In genomic region chr12:7042847-7043246, GRCh38 we compare ENCODE assay signal across 8 cellular contexts. TPM values are rescaled to one million over a fixed set of nuclear protein-coding genes. Genes with fewer than 3 reads are reported as not detected.
A peak's percentile ranks its signal among the peaks of the same experiment; 100 is the strongest.
DNase-seq lines count a peak whose midpoint lies in the region; ATAC-seq, FAIRE-seq and TF ChIP-seq lines count a peak whose summit lies in the region.

No MANE protein-coding gene starts in this region.

- H3K79me2 ChIP-seq in ACC112 (ENCODE audit: control insufficient read depth, insufficient read depth, low read length, unreplicated experiment), result no peaks in the 10 kb centered on the region

- peak; percentile 45 for DNase-seq in H54 (ENCODE audit: insufficient read length, low spot score)
- peak; percentile 41 for DNase-seq in RCC 7860 (ENCODE audit: low spot score)
- peak; percentile 64 for DNase-seq in fibroblast of the aortic adventitia (ENCODE audit: low read depth)
- no peak for DNase-seq in gastrocnemius medialis
- DNase-seq in NCI-H524 treated with DMSO at 0.1 percent for 48 hours (lab: John Stamatoyannopoulos, UW), result no peak
- no peak for DNase-seq in NCI-H128 (lab: John Stamatoyannopoulos, UW; ENCODE audit: unreplicated experiment)

- peak; percentile 23 for FAIRE-seq in H54 (lab: Jason Lieb, UNC)
- peak; percentile 21 for FAIRE-seq in RCC 7860 (lab: Jason Lieb, UNC)

- H2AFZ ChIP-seq in ACC112 (ENCODE audit: low read length, unreplicated experiment), result peak overlapping the region; percentile 31

- H3K4me3 ChIP-seq in ACC112 (ENCODE audit: low read depth, low read length), result no peak overlapping the region
- no peak overlapping the region for H3K4me3 ChIP-seq in fibroblast of the aortic adventitia (ENCODE audit: low read depth, low read length)
- H3K4me3 ChIP-seq in gastrocnemius medialis, result no peak overlapping the region

- H3K4me1 ChIP-seq in ACC112 (ENCODE audit: control insufficient read depth, insufficient read depth, low read length, unreplicated experiment) (no peaks in the 10 kb centered on the region), gastrocnemius medialis (no peaks in the 10 kb centered on the region)

- TF ChIP-seq CTCF in fibroblast of the aortic adventitia (IDR thresholded peaks at IDR 0.05; ENCODE audit: insufficient read depth, low read length) (peak; percentile 48), gastrocnemius medialis (IDR thresholded peaks at IDR 0.05 in 4 of 5, conservative IDR thresholded peaks at IDR 0.05 in 1 of 5) (peak in 4 of 5 experiments; percentile 22 to 46 (median 30))

- intact Hi-C loops in gastrocnemius medialis (cut with DNase I; ENCODE audit: low total_unique reads), result no loop called here

- in situ Hi-C loops in gastrocnemius medialis (cut with MboI; ENCODE audit: low sequenced_read_pairs in 4 of 4), result no loop called here

- H3K36me3 ChIP-seq in ACC112 (ENCODE audit: insufficient read depth, low read length) (no peaks in the 10 kb centered on the region), gastrocnemius medialis (no peaks in the 10 kb centered on the region)

- H3K9me3 ChIP-seq in gastrocnemius medialis, result no peaks in the 10 kb centered on the region

- no peak for TF ChIP-seq POLR2A in H54 (IDR thresholded peaks at IDR 0.05; ENCODE audit: low read depth, low read length)
- no peak for TF ChIP-seq POLR2A in gastrocnemius medialis (IDR thresholded peaks at IDR 0.05)

- H3K27ac ChIP-seq in ACC112 (ENCODE audit: low read depth, low read length), result no peak overlapping the region
- H3K27ac ChIP-seq in gastrocnemius medialis, result no peak overlapping the region

- ATAC-seq in gastrocnemius medialis (peak; percentile 76 to 81), GM21723 (IDR thresholded peaks at IDR 0.05; ENCODE audit: unreplicated experiment) (no peak)

- H3K27me3 ChIP-seq in ACC112 (ENCODE audit: insufficient read depth, low read length) (no peaks in the 10 kb centered on the region), gastrocnemius medialis (no peaks in the 10 kb centered on the region)

RNA-seq across cellular contexts. Expression of gene C1S, which starts 17.7 kb away (rescaled TPM):
- total RNA-seq in fibroblast of the aortic adventitia (ENCODE audit: low replicate concordance), result 516 and 790 TPM in 2 replicates
- total RNA-seq in gastrocnemius medialis, result 10 to 100 TPM; 58.1 to 90.8 (median 85.9) TPM

RNA-seq across cellular contexts. Expression of gene LPCAT3, which starts 24.6 kb away (rescaled TPM):
- 5.7 and 10.6 TPM in 2 replicates for total RNA-seq in fibroblast of the aortic adventitia (ENCODE audit: low replicate concordance)
- 10 to 100 TPM; 19.4 to 42.8 (median 36.7) TPM for total RNA-seq in gastrocnemius medialis

RNA-seq across cellular contexts. Expression of gene C1R, which starts 49.4 kb away (rescaled TPM):
- total RNA-seq in fibroblast of the aortic adventitia (ENCODE audit: low replicate concordance) (237 and 528 TPM in 2 replicates), gastrocnemius medialis (10 to 100 TPM; 47.5 to 97.8 (median 74.9) TPM)

Comparison
In these comparisons a context has a peak if more than half of its experiments do, and no peak if none do; other contexts are left out.
1. DNase-seq: peak in H54 (single experiment), RCC 7860 (single experiment) and fibroblast of the aortic adventitia (single experiment); none in gastrocnemius medialis (0 of 2), NCI-H524 treated with DMSO at 0.1 percent for 48 hours (single experiment) and NCI-H128 (single experiment).